In genomic region chr16:74570412-74571301, GRCh38 we compare ENCODE assay signal across 1 cellular context.
TF ChIP-seq lines count a peak whose summit lies in the region.

No MANE protein-coding gene starts in this region.

TF ChIP-seq in HepG2, 621 proteins besides CTCF, POLR2A, EP300 and RAD21 (continued from another document and continues in another):
- TF ChIP-seq, protein P1, sequence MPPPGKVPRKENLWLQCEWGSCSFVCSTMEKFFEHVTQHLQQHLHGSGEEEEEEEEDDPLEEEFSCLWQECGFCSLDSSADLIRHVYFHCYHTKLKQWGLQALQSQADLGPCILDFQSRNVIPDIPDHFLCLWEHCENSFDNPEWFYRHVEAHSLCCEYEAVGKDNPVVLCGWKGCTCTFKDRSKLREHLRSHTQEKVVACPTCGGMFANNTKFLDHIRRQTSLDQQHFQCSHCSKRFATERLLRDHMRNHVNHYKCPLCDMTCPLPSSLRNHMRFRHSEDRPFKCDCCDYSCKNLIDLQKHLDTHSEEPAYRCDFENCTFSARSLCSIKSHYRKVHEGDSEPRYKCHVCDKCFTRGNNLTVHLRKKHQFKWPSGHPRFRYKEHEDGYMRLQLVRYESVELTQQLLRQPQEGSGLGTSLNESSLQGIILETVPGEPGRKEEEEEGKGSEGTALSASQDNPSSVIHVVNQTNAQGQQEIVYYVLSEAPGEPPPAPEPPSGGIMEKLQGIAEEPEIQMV (CRISPR knock-in tag; IDR thresholded peaks at IDR 0.05; ENCODE audit: low read depth): peak; percentile 8; the same call in 1 of the 2 replicates
- peak; percentile 92 for TF ChIP-seq HNF1B (CRISPR knock-in tag; IDR thresholded peaks at IDR 0.05)
- TF ChIP-seq ZNF232 (CRISPR knock-in tag; IDR thresholded peaks at IDR 0.05; ENCODE audit: borderline replicate concordance): peak; percentile 58; the same call in 1 of the 2 replicates
- TF ChIP-seq MZF1 (CRISPR knock-in tag; IDR thresholded peaks at IDR 0.05; ENCODE audit: borderline replicate concordance): no peak
- TF ChIP-seq PHF21A (CRISPR knock-in tag; IDR thresholded peaks at IDR 0.05): no peak; the same call in 1 of the 2 replicates
- peak; percentile 82 for TF ChIP-seq MEIS1 (CRISPR knock-in tag; IDR thresholded peaks at IDR 0.05; ENCODE audit: borderline replicate concordance)
- no peak for TF ChIP-seq NAIF1 (CRISPR knock-in tag; IDR thresholded peaks at IDR 0.05; ENCODE audit: borderline replicate concordance)
- peak; percentile 84 for TF ChIP-seq NR2F6 (IDR thresholded peaks at IDR 0.05)
- TF ChIP-seq NR2F6 (CRISPR knock-in tag; IDR thresholded peaks at IDR 0.05): peak; percentile 84
- TF ChIP-seq ETS1 (CRISPR knock-in tag; IDR thresholded peaks at IDR 0.05): no peak
- TF ChIP-seq SALL2 (CRISPR knock-in tag; IDR thresholded peaks at IDR 0.05): no peak; the same call in 1 of the 2 replicates
- 0 out of 2 replicates have a peak, but pooled peaks have one; percentile 66 for TF ChIP-seq ZNF816 (CRISPR knock-in tag; IDR thresholded peaks at IDR 0.05; ENCODE audit: borderline replicate concordance)
- TF ChIP-seq ZNF567 (CRISPR knock-in tag; IDR thresholded peaks at IDR 0.05; ENCODE audit: borderline replicate concordance): no peak
- no peak for TF ChIP-seq ZBTB7A (CRISPR knock-in tag; IDR thresholded peaks at IDR 0.05)
- no peak for TF ChIP-seq ISX (CRISPR knock-in tag; conservative IDR thresholded peaks at IDR 0.05)
- peak; percentile 22; the same call in 1 of the 2 replicates for TF ChIP-seq ZNF430 (CRISPR knock-in tag; IDR thresholded peaks at IDR 0.05)
- peak; percentile 64 for TF ChIP-seq FOXO1 (CRISPR knock-in tag; IDR thresholded peaks at IDR 0.05)
- no peak for TF ChIP-seq SETDB1 (CRISPR knock-in tag; IDR thresholded peaks at IDR 0.05; ENCODE audit: borderline replicate concordance)
- TF ChIP-seq CREBL2 (CRISPR knock-in tag; IDR thresholded peaks at IDR 0.05; ENCODE audit: borderline replicate concordance): no peak
- no peak for TF ChIP-seq GABPB1 (CRISPR knock-in tag; IDR thresholded peaks at IDR 0.05)
- no peak for TF ChIP-seq ZBTB49 (CRISPR knock-in tag; IDR thresholded peaks at IDR 0.05; ENCODE audit: borderline replicate concordance)
- 0 out of 2 replicates have a peak, but pooled peaks have one; percentile 28 for TF ChIP-seq ZBTB25 (CRISPR knock-in tag; IDR thresholded peaks at IDR 0.05)
- no peak for TF ChIP-seq MED13 (CRISPR knock-in tag; IDR thresholded peaks at IDR 0.05)
- TF ChIP-seq ZNF543 (CRISPR knock-in tag; IDR thresholded peaks at IDR 0.05): peak; percentile 67; the same call in 1 of the 2 replicates
- TF ChIP-seq SOX5 (CRISPR knock-in tag; IDR thresholded peaks at IDR 0.05; ENCODE audit: borderline replicate concordance): peak; percentile 61
- TF ChIP-seq CEBPB (IDR thresholded peaks at IDR 0.05; ENCODE audit: borderline replicate concordance, low read depth, low read length): no peak
- TF ChIP-seq ZMYM2 (CRISPR knock-in tag; IDR thresholded peaks at IDR 0.05): peak; percentile 66; the same call in 1 of the 2 replicates
- TF ChIP-seq NONO (IDR thresholded peaks at IDR 0.05): no peak
- 0 out of 2 replicates have a peak, but pooled peaks have one; percentile 40 for TF ChIP-seq NONO (CRISPR knock-in tag; conservative IDR thresholded peaks at IDR 0.05)
- TF ChIP-seq ZNF263 (CRISPR knock-in tag; IDR thresholded peaks at IDR 0.05): no peak
- TF ChIP-seq ZNF619 (CRISPR knock-in tag; IDR thresholded peaks at IDR 0.05): peak; percentile 60; the same call in 1 of the 2 replicates
- peak; percentile 83 for TF ChIP-seq FOXA3 (CRISPR knock-in tag; IDR thresholded peaks at IDR 0.05)
- no peak for TF ChIP-seq ZNF879 (CRISPR knock-in tag; IDR thresholded peaks at IDR 0.05)
- no peak for TF ChIP-seq LCORL (IDR thresholded peaks at IDR 0.05)
- peak; percentile 91 for TF ChIP-seq LCORL (CRISPR knock-in tag; IDR thresholded peaks at IDR 0.05)
- TF ChIP-seq KDM6A (CRISPR knock-in tag; IDR thresholded peaks at IDR 0.05; ENCODE audit: low read depth): peak; percentile 83
- TF ChIP-seq ZNF276 (CRISPR knock-in tag; IDR thresholded peaks at IDR 0.05; ENCODE audit: low read depth): no peak
- peak; percentile 82 for TF ChIP-seq NR2C2 (CRISPR knock-in tag; IDR thresholded peaks at IDR 0.05; ENCODE audit: borderline replicate concordance)
- TF ChIP-seq GTF2F1 (IDR thresholded peaks at IDR 0.05; ENCODE audit: low read length): no peak
- no peak; the same call in 1 of the 2 replicates for TF ChIP-seq SPEN (CRISPR knock-in tag; IDR thresholded peaks at IDR 0.05; ENCODE audit: low read depth)
- TF ChIP-seq, protein P2, sequence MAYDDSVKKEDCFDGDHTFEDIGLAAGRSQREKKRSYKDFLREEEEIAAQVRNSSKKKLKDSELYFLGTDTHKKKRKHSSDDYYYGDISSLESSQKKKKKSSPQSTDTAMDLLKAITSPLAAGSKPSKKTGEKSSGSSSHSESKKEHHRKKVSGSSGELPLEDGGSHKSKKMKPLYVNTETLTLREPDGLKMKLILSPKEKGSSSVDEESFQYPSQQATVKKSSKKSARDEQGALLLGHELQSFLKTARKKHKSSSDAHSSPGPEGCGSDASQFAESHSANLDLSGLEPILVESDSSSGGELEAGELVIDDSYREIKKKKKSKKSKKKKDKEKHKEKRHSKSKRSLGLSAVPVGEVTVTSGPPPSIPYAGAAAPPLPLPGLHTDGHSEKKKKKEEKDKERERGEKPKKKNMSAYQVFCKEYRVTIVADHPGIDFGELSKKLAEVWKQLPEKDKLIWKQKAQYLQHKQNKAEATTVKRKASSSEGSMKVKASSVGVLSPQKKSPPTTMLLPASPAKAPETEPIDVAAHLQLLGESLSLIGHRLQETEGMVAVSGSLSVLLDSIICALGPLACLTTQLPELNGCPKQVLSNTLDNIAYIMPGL (CRISPR knock-in tag; IDR thresholded peaks at IDR 0.05; ENCODE audit: borderline replicate concordance in 1 of 2, low read depth in 1 of 2): 0 out of 4 replicates have a peak, but pooled peaks of 1 of the 2 experiments have one; percentile 38
- 0 out of 2 replicates have a peak, but pooled peaks have one; percentile 35 for TF ChIP-seq RARG (CRISPR knock-in tag; IDR thresholded peaks at IDR 0.05; ENCODE audit: low read depth)
- TF ChIP-seq, protein P3, sequence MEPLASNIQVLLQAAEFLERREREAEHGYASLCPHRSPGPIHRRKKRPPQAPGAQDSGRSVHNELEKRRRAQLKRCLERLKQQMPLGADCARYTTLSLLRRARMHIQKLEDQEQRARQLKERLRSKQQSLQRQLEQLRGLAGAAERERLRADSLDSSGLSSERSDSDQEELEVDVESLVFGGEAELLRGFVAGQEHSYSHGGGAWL (CRISPR knock-in tag; IDR thresholded peaks at IDR 0.05): no peak
- no peak; the same call in 1 of the 2 replicates for TF ChIP-seq AHR (CRISPR knock-in tag; IDR thresholded peaks at IDR 0.05)
- no peak for TF ChIP-seq DMTF1 (CRISPR knock-in tag; IDR thresholded peaks at IDR 0.05)
- TF ChIP-seq ZNF547 (CRISPR knock-in tag; IDR thresholded peaks at IDR 0.05): no peak
- TF ChIP-seq GPN1 (CRISPR knock-in tag; IDR thresholded peaks at IDR 0.05; ENCODE audit: borderline replicate concordance): no peak
